In genomic region chr12:94430304-94430703, GRCh38 we compare ENCODE assay signal across 16 cellular contexts. TPM values are rescaled to one million over a fixed set of nuclear protein-coding genes. Genes with fewer than 3 reads are reported as not detected.
A peak's percentile ranks its signal among the peaks of the same experiment; 100 is the strongest.
DNase-seq lines count a peak whose midpoint lies in the region; ATAC-seq, FAIRE-seq and TF ChIP-seq lines count a peak whose summit lies in the region.
"Had no signal": no experiment of that assay in that cellular context is flagged by ENCODE, and none has a peak within 500 bp of the region (broad histone marks: within the 10 kb centered on the region; RNA-seq: fewer than 3 reads in every experiment).

No MANE protein-coding gene starts in this region.

- H3K9me1 ChIP-seq in K562 (ENCODE audit: control insufficient read depth, insufficient read depth, low read length): no peaks in the 10 kb centered on the region

- BruUV-seq in K562 (replicated peaks; lab: Mats Ljungman, UMichigan): no TSS peak

- no peak for TF ChIP-seq RAD21 in SK-N-SH (IDR thresholded peaks at IDR 0.05; ENCODE audit: low read length)
- TF ChIP-seq RAD21 in K562 (CRISPR knock-in tag; conservative IDR thresholded peaks at IDR 0.05 in 1 of 2, IDR thresholded peaks at IDR 0.05 in 1 of 2): no peak

- in situ Hi-C loops in KBM-7 (cut with MboI; ENCODE audit: low pct_unique_long_range_greater_than_20kb, low sequenced_read_pairs): no loop called here
- in situ Hi-C loops in K562 (cut with MboI): no loop called here

- no peaks in the 10 kb centered on the region for H4K20me1 ChIP-seq in SK-N-SH (ENCODE audit: insufficient read depth)
- no peaks in the 10 kb centered on the region for H4K20me1 ChIP-seq in K562 (replicated peaks; ENCODE audit: control insufficient read depth, insufficient read depth, low read length)
- H4K20me1 ChIP-seq in hepatocyte (ENCODE audit: insufficient read depth, poor library complexity, severe bottlenecking): no peaks in the 10 kb centered on the region

- FAIRE-seq in K562 (lab: Jason Lieb, UNC) (no peak), pancreas (lab: Jason Lieb, UNC) (peak; percentile 34)

- CTCF ChIA-PET in SK-N-SH (lab: Yijun Ruan, JAX): interaction anchor here (0.6 to 0.7 kb wide), 2 partner anchors 105 to 925 kb away, joined by 3 read pairs; no protein-coding TSS in a partner anchor
- CTCF ChIA-PET in K562 (lab: Yijun Ruan, JAX; ENCODE audit: low intra/inter-chr PET ratio): no interaction called here

- TF ChIP-seq EP300 in SK-N-SH (IDR thresholded peaks at IDR 0.05; ENCODE audit: borderline replicate concordance in 1 of 2, low read depth in 1 of 2, low read length in 1 of 2) (no peak), K562 (IDR thresholded peaks at IDR 0.05; ENCODE audit: low read length) (no peak)

- peaks cover 3 to 8% of the 10 kb centered on the region in 2 experiments; a peak in 3 of 4 replicates for H3K4me1 ChIP-seq in SK-N-SH (ENCODE audit: control insufficient read depth in 1 of 2, insufficient read depth in 2 of 2, low read depth in 1 of 2, low read length in 1 of 2)
- no peaks in the 10 kb centered on the region for H3K4me1 ChIP-seq in K562 (replicated peaks in 1 of 2; ENCODE audit: control insufficient read depth in 2 of 2, insufficient read depth in 2 of 2, low read length in 2 of 2)
- H3K4me1 ChIP-seq in pancreas: peaks cover 0 to 36% (median 33%) of the 10 kb centered on the region in 3 donors
- H3K4me1 ChIP-seq in hepatocyte (ENCODE audit: insufficient read depth): peaks cover 11% of the 10 kb centered on the region

- H3K9me2 ChIP-seq in SK-N-SH: no peaks in the 10 kb centered on the region
- no peaks in the 10 kb centered on the region for H3K9me2 ChIP-seq in hepatocyte (replicated peaks; ENCODE audit: insufficient read depth)

- no peaks in the 10 kb centered on the region for H3K36me3 ChIP-seq in SK-N-SH (replicated peaks in 1 of 2; ENCODE audit: control insufficient read depth in 1 of 2, insufficient read depth in 2 of 2, low read length in 1 of 2)
- peaks cover 11% of the 10 kb centered on the region; the same call in 2 of the 3 replicates for H3K36me3 ChIP-seq in K562 (ENCODE audit: control insufficient read depth, insufficient read depth, low read length)
- no peaks in the 10 kb centered on the region for H3K36me3 ChIP-seq in pancreas
- no peaks in the 10 kb centered on the region for H3K36me3 ChIP-seq in hepatocyte (replicated peaks; ENCODE audit: insufficient read depth, low read depth)

- H3F3A ChIP-seq in SK-N-SH (replicated peaks; ENCODE audit: insufficient read depth): no peaks in the 10 kb centered on the region

- H2AFZ ChIP-seq in SK-N-SH (ENCODE audit: low read depth) (no peak overlapping the region), K562 (ENCODE audit: low read depth, low read length) (no peak overlapping the region), hepatocyte (no peak overlapping the region)
- H2AFZ ChIP-seq: GM23338 had no signal

- TF ChIP-seq CTCF in SK-N-SH (IDR thresholded peaks at IDR 0.05) (no peak), K562 (IDR thresholded peaks at IDR 0.05 in 2 of 3, conservative IDR thresholded peaks at IDR 0.05 in 1 of 3; ENCODE audit: insufficient read depth in 2 of 3, low read depth in 1 of 3, low read length in 3 of 3) (no peak), pancreas (IDR thresholded peaks at IDR 0.05) (no peak), hepatocyte (IDR thresholded peaks at IDR 0.05; ENCODE audit: poor library complexity) (no peak)

- no peak for DNase-seq in SK-N-SH
- DNase-seq in KBM-7: peak; percentile 15
- no peak for DNase-seq in K562 (ENCODE audit: extremely low read depth in 1 of 4, low spot score in 3 of 4)
- DNase-seq in pancreas: no peak
- no peak for DNase-seq in hepatocyte (ENCODE audit: low spot score)
- DNase-seq in activated CD8-positive, alpha-beta memory T cell treated with anti-CD3 and anti-CD28 coated beads, Interleukin-2, amount 50 U/mL, for 48 hours: no peak
- DNase-seq in COLO829 (ENCODE audit: low spot score): no peak
- DNase-seq: AML-193; CD8-positive, alpha-beta memory T cell; DMS53; H7 had no signal

- POLR2A ChIA-PET in SK-N-SH (lab: Yijun Ruan, JAX): no interaction called here
- POLR2A ChIA-PET in K562 (lab: Yijun Ruan, JAX): no interaction called here

- ATAC-seq in SK-N-SH treated with all-trans-retinoic acid at 6 μM for 48 hours (no peak), K562 (no peak), pancreas (no peak)

- H3K4me2 ChIP-seq in SK-N-SH: no peak overlapping the region
- no peak overlapping the region for H3K4me2 ChIP-seq in K562 (ENCODE audit: insufficient read depth, low read length)
- no peak overlapping the region for H3K4me2 ChIP-seq in hepatocyte
- H3K4me2 ChIP-seq: BLaER1, GM23338 had no signal

- TF ChIP-seq POLR2A in K562 (conservative IDR thresholded peaks at IDR 0.05): no peak

- H3K27me3 ChIP-seq in SK-N-SH (ENCODE audit: insufficient read depth): no peaks in the 10 kb centered on the region
- H3K27me3 ChIP-seq in K562 (ENCODE audit: control insufficient read depth in 2 of 2, insufficient read depth in 2 of 2, low read length in 2 of 2): no peaks in the 10 kb centered on the region
- H3K27me3 ChIP-seq in pancreas: no peaks in the 10 kb centered on the region
- H3K27me3 ChIP-seq in hepatocyte: no peaks in the 10 kb centered on the region
- H3K27me3 ChIP-seq: BLaER1 had no signal

- H3K27ac ChIP-seq in SK-N-SH (ENCODE audit: low read depth in 2 of 2, low read length in 1 of 2): no peak overlapping the region
- H3K27ac ChIP-seq in K562 (ENCODE audit: extremely low read depth, low read depth, low read length): no peak overlapping the region
- no peak overlapping the region for H3K27ac ChIP-seq in pancreas
- H3K27ac ChIP-seq in hepatocyte: no peak overlapping the region
- H3K27ac ChIP-seq: 22Rv1, BLaER1, HL-60 had no signal

- H3K9me3 ChIP-seq in SK-N-SH: peaks cover 4% of the 10 kb centered on the region; the same call in 1 of the 2 replicates
- H3K9me3 ChIP-seq in K562 (replicated peaks; ENCODE audit: control insufficient read depth, insufficient read depth, low read depth, low read length): peaks cover 17% of the 10 kb centered on the region
- H3K9me3 ChIP-seq in pancreas: no peaks in the 10 kb centered on the region
- peaks cover 12% of the 10 kb centered on the region for H3K9me3 ChIP-seq in hepatocyte (ENCODE audit: low read depth)

- H3K79me2 ChIP-seq in SK-N-SH (ENCODE audit: insufficient read depth) (no peaks in the 10 kb centered on the region), K562 (ENCODE audit: control insufficient read depth, insufficient read depth, low read length) (peaks cover 44% of the 10 kb centered on the region; the same call in 2 of the 3 replicates), hepatocyte (peaks cover 23% of the 10 kb centered on the region)

- intact Hi-C loops in K562 (cut with micrococcal nuclease) (no loop called here), pancreas (cut with DNase I) (loop anchor here in 1 of 3 donors (10.0 kb wide), 1 partner anchor 296 kb away; no protein-coding TSS in a partner anchor)

- H3K9ac ChIP-seq in SK-N-SH (no peak overlapping the region), K562 (ENCODE audit: insufficient read depth in 1 of 2, low read depth in 2 of 2, low read length in 2 of 2) (no peak overlapping the region)
- H3K9ac ChIP-seq: BLaER1 had no signal

- no peak overlapping the region for H3K4me3 ChIP-seq in SK-N-SH (ENCODE audit: low read depth in 2 of 2, low read length in 1 of 2)
- no peak overlapping the region for H3K4me3 ChIP-seq in K562
- H3K4me3 ChIP-seq in pancreas: no peak overlapping the region
- H3K4me3 ChIP-seq in hepatocyte: no peak overlapping the region
- H3K4me3 ChIP-seq: BLaER1, GM23338 had no signal

TF ChIP-seq in SK-N-SH treated with all-trans-retinoic acid at 6 μM for 48 hours, 23 proteins besides CTCF, POLR2A, EP300 and RAD21 (continues in another document):
- TF ChIP-seq ZFP30 (CRISPR knock-in tag; IDR thresholded peaks at IDR 0.05): peak; percentile 64

TF ChIP-seq in SK-N-SH, 30 proteins besides CTCF, POLR2A, EP300 and RAD21 (continues in another document):
- TF ChIP-seq FOXJ3 (CRISPR knock-in tag; IDR thresholded peaks at IDR 0.05) (no peak), RFX5 (IDR thresholded peaks at IDR 0.05; ENCODE audit: low read length) (no peak), RCOR1 (IDR thresholded peaks at IDR 0.05; ENCODE audit: low read length) (no peak)

TF ChIP-seq in K562, 482 proteins besides CTCF, POLR2A, EP300 and RAD21 (continues in another document):
- TF ChIP-seq CBX3 (IDR thresholded peaks at IDR 0.05; ENCODE audit: borderline replicate concordance in 1 of 2, low read length in 2 of 2) (peak in 1 of 2 experiments; percentile 71; a peak in 2 of 3 replicates), MEIS2 (IDR thresholded peaks at IDR 0.05; ENCODE audit: partially characterized antibody) (no peak)

RNA-seq across cellular contexts. Expression of gene CEP83, which starts 29.4 kb away (rescaled TPM):
- polyA plus RNA-seq in SK-N-SH (2012; rRNA removed) (2.5 and 4.2 TPM in 2 replicates), K562 (2011; rRNA removed) (23.3 and 31.3 TPM in 2 replicates), K562 (2014; fragmentation: Illumina TruSeq; extraction: Trizol) (25.9 and 34.0 TPM in 2 replicates), K562 (2014; fragmentation: Nextera tagmentation; extraction: Ambion mirVana) (1 to 10 TPM; 5.3 to 6.8 TPM), K562 (2014; rRNA removed) (26.3 and 35.3 TPM in 2 replicates), pancreas (10 to 100 TPM in 1 of 2 donors, 1 to 10 TPM in 1; 8.6 to 14.5 TPM), hepatocyte (3.7 and 5.0 TPM in 2 replicates)
- polyA plus RNA-seq in SK-N-SH (2012; cell fraction: cytosol; rRNA removed): 2.8 and 3.6 TPM in 2 replicates
- polyA plus RNA-seq in SK-N-SH (2012; cell fraction: nucleus; rRNA removed): 9.4 and 12.1 TPM in 2 replicates
- total RNA-seq in K562 (2011; cell fraction: chromatin; rRNA removed; ENCODE audit: low replicate concordance): 77.1 and 210 TPM in 2 replicates
- total RNA-seq in K562 (2011; cell fraction: nucleolus; rRNA removed): 33.5 and 39.5 TPM in 2 replicates
- 76.4 and 106 TPM in 2 replicates for total RNA-seq in K562 (2011; cell fraction: nucleoplasm; rRNA removed)
- total RNA-seq in K562 (2014; rRNA removed) (18.3 and 21.8 TPM in 2 replicates), K562 (2014; rRNA removed; fragmentation: Illumina TruSeq; extraction: Trizol) (40.5 and 43.1 TPM in 2 replicates), K562 (2015; rRNA removed; fragmentation: Illumina TruSeq; extraction: Trizol) (33.2 and 36.0 TPM in 2 replicates), K562 (2021) (21.7 and 25.0 TPM in 2 replicates), pancreas (10 to 100 TPM in 1 of 6 donors, 1 to 10 TPM in 5; 7.0 to 10.1 (median 8.4) TPM), hepatocyte (9.0 and 20.1 TPM in 2 replicates)
- polyA plus RNA-seq in K562 (2011; cell fraction: cytosol; rRNA removed): 4.2 and 5.7 TPM in 2 replicates
- 40.3 and 67.7 TPM in 2 replicates for polyA plus RNA-seq in K562 (2011; cell fraction: nucleus; rRNA removed)
- polyA plus RNA-seq in K562 (2012): 10.4 and 12.2 TPM in 2 replicates
- polyA minus RNA-seq in K562 (2011; rRNA and poly(A)+ RNA removed): 36.0 and 47.7 TPM in 2 replicates
- polyA minus RNA-seq in K562 (2011; cell fraction: cytosol; rRNA and poly(A)+ RNA removed): 9.1 and 10.1 TPM in 2 replicates
- 59.0 and 84.1 TPM in 2 replicates for polyA minus RNA-seq in K562 (2011; cell fraction: nucleus; rRNA and poly(A)+ RNA removed)
